In genomic region chr17:43686957-43687356, GRCh38 we compare ENCODE assay signal across 3 cellular contexts. TPM values are rescaled to one million over a fixed set of nuclear protein-coding genes. Genes with fewer than 3 reads are reported as not detected.
"Had no signal": no experiment of that assay in that cellular context is flagged by ENCODE, and none has a peak within 500 bp of the region (broad histone marks: within the 10 kb centered on the region; RNA-seq: fewer than 3 reads in every experiment).

No MANE protein-coding gene starts in this region.

RNA-seq across cellular contexts. Expression of gene MEOX1, which starts 25.2 kb away (rescaled TPM):
- total RNA-seq: OCI-LY7, SJSA1, SK-MEL-5 had no signal
